Comparison of ENCODE assay signal across 4 cellular contexts in the genomic region with DNA sequence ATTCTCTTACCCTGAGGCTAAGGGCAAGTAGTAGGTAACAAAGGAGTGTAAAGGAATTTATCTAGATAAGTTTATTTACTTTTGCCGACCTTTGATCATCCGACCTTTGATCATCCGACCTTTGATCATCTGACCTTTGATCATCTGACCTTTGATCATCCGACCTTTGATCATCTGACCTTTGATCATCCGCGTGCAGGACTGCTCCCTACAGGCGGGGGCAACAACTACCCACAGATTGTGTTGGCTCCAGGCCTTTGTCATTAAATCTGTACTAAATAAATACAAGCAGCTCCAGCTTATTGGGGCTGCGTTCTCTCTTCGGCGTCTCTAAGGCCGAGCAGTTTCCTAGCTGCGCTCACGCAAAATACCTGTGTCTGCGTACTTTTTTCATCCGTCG.
TF ChIP-seq lines count a peak whose summit lies in the region.

No MANE protein-coding gene starts in this region.

TF ChIP-seq in A549, 52 proteins besides CTCF, POLR2A, EP300 and RAD21:
- peak; percentile 48; the same call in 1 of the 2 replicates for TF ChIP-seq ESRRA (IDR thresholded peaks at IDR 0.05; ENCODE audit: borderline replicate concordance, low read length)
- TF ChIP-seq RARB (CRISPR knock-in tag; IDR thresholded peaks at IDR 0.05): 0 out of 2 replicates have a peak, but pooled peaks have one; percentile 57
- TF ChIP-seq FOXS1 (CRISPR knock-in tag; IDR thresholded peaks at IDR 0.05): no peak
- no peak for TF ChIP-seq SMC3 (IDR thresholded peaks at IDR 0.05)
- no peak for TF ChIP-seq FOSL2 (IDR thresholded peaks at IDR 0.05)
- no peak for TF ChIP-seq FOSL2 (CRISPR knock-in tag; IDR thresholded peaks at IDR 0.05)
- TF ChIP-seq, protein P1, sequence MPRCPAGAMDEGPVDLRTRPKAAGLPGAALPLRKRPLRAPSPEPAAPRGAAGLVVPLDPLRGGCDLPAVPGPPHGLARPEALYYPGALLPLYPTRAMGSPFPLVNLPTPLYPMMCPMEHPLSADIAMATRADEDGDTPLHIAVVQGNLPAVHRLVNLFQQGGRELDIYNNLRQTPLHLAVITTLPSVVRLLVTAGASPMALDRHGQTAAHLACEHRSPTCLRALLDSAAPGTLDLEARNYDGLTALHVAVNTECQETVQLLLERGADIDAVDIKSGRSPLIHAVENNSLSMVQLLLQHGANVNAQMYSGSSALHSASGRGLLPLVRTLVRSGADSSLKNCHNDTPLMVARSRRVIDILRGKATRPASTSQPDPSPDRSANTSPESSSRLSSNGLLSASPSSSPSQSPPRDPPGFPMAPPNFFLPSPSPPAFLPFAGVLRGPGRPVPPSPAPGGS (IDR thresholded peaks at IDR 0.05): no peak
- TF ChIP-seq, protein P2, sequence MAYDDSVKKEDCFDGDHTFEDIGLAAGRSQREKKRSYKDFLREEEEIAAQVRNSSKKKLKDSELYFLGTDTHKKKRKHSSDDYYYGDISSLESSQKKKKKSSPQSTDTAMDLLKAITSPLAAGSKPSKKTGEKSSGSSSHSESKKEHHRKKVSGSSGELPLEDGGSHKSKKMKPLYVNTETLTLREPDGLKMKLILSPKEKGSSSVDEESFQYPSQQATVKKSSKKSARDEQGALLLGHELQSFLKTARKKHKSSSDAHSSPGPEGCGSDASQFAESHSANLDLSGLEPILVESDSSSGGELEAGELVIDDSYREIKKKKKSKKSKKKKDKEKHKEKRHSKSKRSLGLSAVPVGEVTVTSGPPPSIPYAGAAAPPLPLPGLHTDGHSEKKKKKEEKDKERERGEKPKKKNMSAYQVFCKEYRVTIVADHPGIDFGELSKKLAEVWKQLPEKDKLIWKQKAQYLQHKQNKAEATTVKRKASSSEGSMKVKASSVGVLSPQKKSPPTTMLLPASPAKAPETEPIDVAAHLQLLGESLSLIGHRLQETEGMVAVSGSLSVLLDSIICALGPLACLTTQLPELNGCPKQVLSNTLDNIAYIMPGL (CRISPR knock-in tag; IDR thresholded peaks at IDR 0.05; ENCODE audit: borderline replicate concordance): no peak
- TF ChIP-seq ZNF302 (CRISPR knock-in tag; IDR thresholded peaks at IDR 0.05): no peak
- TF ChIP-seq ZSCAN20 (CRISPR knock-in tag; IDR thresholded peaks at IDR 0.05): no peak

TF ChIP-seq in GM23338, 12 proteins besides CTCF, POLR2A, EP300 and RAD21 (continues in another document):
- TF ChIP-seq EZH2phosphoT487 (IDR thresholded peaks at IDR 0.05; ENCODE audit: unreplicated experiment) (no peak), JUNB (IDR thresholded peaks at IDR 0.05; ENCODE audit: unreplicated experiment) (no peak), POLR2AphosphoS5 (IDR thresholded peaks at IDR 0.05; ENCODE audit: low read depth) (no peak), NANOG (IDR thresholded peaks at IDR 0.05; ENCODE audit: borderline replicate concordance) (no peak), ZNF114 (CRISPR knock-in tag; IDR thresholded peaks at IDR 0.05) (no peak), CREB1 (CRISPR knock-in tag; IDR thresholded peaks at IDR 0.05; ENCODE audit: low read depth) (no peak), ZNF331 (CRISPR knock-in tag; IDR thresholded peaks at IDR 0.05; ENCODE audit: low read depth) (no peak), ETS1 (IDR thresholded peaks at IDR 0.05) (no peak), EZH2 (IDR thresholded peaks at IDR 0.05; ENCODE audit: low read depth, unreplicated experiment) (no peak), STAT1 (IDR thresholded peaks at IDR 0.05; ENCODE audit: unreplicated experiment) (no peak), REST (IDR thresholded peaks at IDR 0.05; ENCODE audit: unreplicated experiment) (no peak)

TF ChIP-seq in H1, 55 proteins besides CTCF, POLR2A, EP300 and RAD21:
- TF ChIP-seq TCF12 (IDR thresholded peaks at IDR 0.05; ENCODE audit: low read depth, low read length): no peak
- TF ChIP-seq, protein P3, sequence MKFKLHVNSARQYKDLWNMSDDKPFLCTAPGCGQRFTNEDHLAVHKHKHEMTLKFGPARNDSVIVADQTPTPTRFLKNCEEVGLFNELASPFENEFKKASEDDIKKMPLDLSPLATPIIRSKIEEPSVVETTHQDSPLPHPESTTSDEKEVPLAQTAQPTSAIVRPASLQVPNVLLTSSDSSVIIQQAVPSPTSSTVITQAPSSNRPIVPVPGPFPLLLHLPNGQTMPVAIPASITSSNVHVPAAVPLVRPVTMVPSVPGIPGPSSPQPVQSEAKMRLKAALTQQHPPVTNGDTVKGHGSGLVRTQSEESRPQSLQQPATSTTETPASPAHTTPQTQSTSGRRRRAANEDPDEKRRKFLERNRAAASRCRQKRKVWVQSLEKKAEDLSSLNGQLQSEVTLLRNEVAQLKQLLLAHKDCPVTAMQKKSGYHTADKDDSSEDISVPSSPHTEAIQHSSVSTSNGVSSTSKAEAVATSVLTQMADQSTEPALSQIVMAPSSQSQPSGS (IDR thresholded peaks at IDR 0.05; ENCODE audit: low read length): no peak

TF ChIP-seq in liver, 16 proteins besides CTCF, POLR2A, EP300 and RAD21:
- TF ChIP-seq FOXA1 (IDR thresholded peaks at IDR 0.05) (no peak), JUND (IDR thresholded peaks at IDR 0.05) (no peak), GABPA (IDR thresholded peaks at IDR 0.05 in 1 of 2, conservative IDR thresholded peaks at IDR 0.05 in 1 of 2) (no peak), REST (IDR thresholded peaks at IDR 0.05) (no peak), FOXA2 (IDR thresholded peaks at IDR 0.05) (no peak), HNF4A (conservative IDR thresholded peaks at IDR 0.05) (peak; percentile 87 to 99), HNF4G (IDR thresholded peaks at IDR 0.05) (peak; percentile 88), NR2F2 (IDR thresholded peaks at IDR 0.05) (peak; percentile 99), TAF1 (conservative IDR thresholded peaks at IDR 0.05) (no peak), RXRA (IDR thresholded peaks at IDR 0.05) (peak; percentile 34 to 51), YY1 (IDR thresholded peaks at IDR 0.05) (no peak)
- TF ChIP-seq, protein P4, sequence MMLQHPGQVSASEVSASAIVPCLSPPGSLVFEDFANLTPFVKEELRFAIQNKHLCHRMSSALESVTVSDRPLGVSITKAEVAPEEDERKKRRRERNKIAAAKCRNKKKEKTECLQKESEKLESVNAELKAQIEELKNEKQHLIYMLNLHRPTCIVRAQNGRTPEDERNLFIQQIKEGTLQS (IDR thresholded peaks at IDR 0.05): no peak
